In the genomic region with DNA sequence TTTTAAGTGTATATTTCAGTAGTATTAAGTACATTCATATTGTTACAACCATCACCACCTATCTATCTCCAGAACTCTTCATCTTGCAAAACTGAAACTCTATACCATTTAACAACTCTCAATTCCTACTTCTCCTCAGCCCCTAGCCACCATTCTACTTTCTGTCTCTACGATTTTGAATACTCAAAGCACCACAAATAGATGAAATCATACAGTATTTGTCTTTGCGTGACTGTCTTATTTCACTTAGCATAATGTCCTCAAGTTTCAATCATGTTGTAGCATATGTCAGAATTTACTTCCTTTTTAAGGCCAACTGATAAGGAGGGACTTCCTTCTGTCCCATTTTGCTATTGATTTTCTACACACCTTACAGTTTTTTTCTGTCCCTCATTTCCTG, we compare ENCODE assay signal across 17 cellular contexts.
DNase-seq lines count a peak whose midpoint lies in the region; ATAC-seq, FAIRE-seq and TF ChIP-seq lines count a peak whose summit lies in the region.
"Had no signal": no experiment of that assay in that cellular context is flagged by ENCODE, and none has a peak within 500 bp of the region (broad histone marks: within the 10 kb centered on the region; RNA-seq: fewer than 3 reads in every experiment).

No MANE protein-coding gene starts in this region.

- TF ChIP-seq CTCF in endodermal cell (conservative IDR thresholded peaks at IDR 0.05) = no peak
- no peak for TF ChIP-seq CTCF in left lung (IDR thresholded peaks at IDR 0.05)

- ATAC-seq in GM18909 (IDR thresholded peaks at IDR 0.05; ENCODE audit: poor library complexity, unreplicated experiment) (peak; percentile 94), GM21723 (IDR thresholded peaks at IDR 0.05; ENCODE audit: unreplicated experiment) (peak; percentile 97), HG03103 (IDR thresholded peaks at IDR 0.05; ENCODE audit: low read depth, unreplicated experiment) (peak; percentile 85), left lung (no peak), esophagus mucosa (no peak)

- peaks cover 14% of the 10 kb centered on the region for H3K36me3 Mint-ChIP-seq in endodermal cell (ENCODE audit: low read depth)
- H3K36me3 Mint-ChIP-seq: CD8-positive, alpha-beta memory T cell had no signal

- no peak overlapping the region for H3K27ac Mint-ChIP-seq in endodermal cell
- H3K27ac Mint-ChIP-seq: CD8-positive, alpha-beta memory T cell; T-helper 2 cell treated with Interferon-gamma antibody and Interleukin-4, amounts not matched to agents 5 μg/mL and 100 μg/mL, for 36 hours had no signal

- H3K27ac ChIP-seq in endodermal cell (ENCODE audit: low read depth, low read length) (no peak overlapping the region), left lung (no peak overlapping the region)

- H3K9me3 ChIP-seq in endodermal cell (ENCODE audit: control insufficient read depth, low read length) (peaks cover 41% of the 10 kb centered on the region), left lung (peaks cover 0 to 17% of the 10 kb centered on the region in 2 donors)

- H3K27me3 ChIP-seq in endodermal cell (ENCODE audit: control insufficient read depth, insufficient read depth, low read length, poor library complexity, severe bottlenecking) (no peaks in the 10 kb centered on the region), left lung (no peaks in the 10 kb centered on the region)

- H3K27me3 Mint-ChIP-seq in endodermal cell (ENCODE audit: insufficient read depth) = no peaks in the 10 kb centered on the region

- DNase-seq in endodermal cell (no peak), left lung (no peak), islet precursor cell (no peak), frontal cortex (ENCODE audit: low spot score in 2 of 2) (no peak)
- DNase-seq: activated naive CD4-positive, alpha-beta T cell treated with Interleukin-2 at 50 U/mL for 16 hours; caudate nucleus; CD8-positive, alpha-beta memory T cell; KG1; NCI-H2081 treated with DMSO at 0.1 percent for 48 hours; stimulated activated CD4-positive, alpha-beta T cell treated with anti-CD3 and anti-CD28 coated beads, Interleukin-2, amount 100 ng/mL, for 24 hours; stimulated activated naive CD4-positive, alpha-beta T cell treated with Interleukin-2 at 50 U/mL for 16 hours had no signal

- H3K4me1 Mint-ChIP-seq in endodermal cell = peaks cover 26% of the 10 kb centered on the region
- H3K4me1 Mint-ChIP-seq: CD8-positive, alpha-beta memory T cell had no signal

- FAIRE-seq in frontal cortex (lab: Jason Lieb, UNC) = no peak

- H3K4me3 ChIP-seq in endodermal cell (ENCODE audit: low read length) = peak overlapping the region; percentile 41
- H3K4me3 ChIP-seq in left lung = no peak overlapping the region
- H3K4me3 ChIP-seq: HAP-1 had no signal

- intact Hi-C loops in left lung (cut with DNase I) = no loop called here

- no peak overlapping the region for H3K4me3 Mint-ChIP-seq in endodermal cell
- H3K4me3 Mint-ChIP-seq: CD8-positive, alpha-beta memory T cell; T-helper 2 cell treated with Interferon-gamma antibody and Interleukin-4, amounts not matched to agents 5 μg/mL and 100 μg/mL, for 36 hours had no signal

- H3K9me3 Mint-ChIP-seq in endodermal cell = peaks cover 32% of the 10 kb centered on the region

- no peaks in the 10 kb centered on the region for H3K36me3 ChIP-seq in endodermal cell (ENCODE audit: control insufficient read depth, insufficient read depth, low read length)
- no peaks in the 10 kb centered on the region for H3K36me3 ChIP-seq in left lung
- H3K36me3 ChIP-seq: HAP-1 had no signal

- H3K9ac ChIP-seq in endodermal cell (ENCODE audit: extremely low read depth, low read length, poor library complexity, severe bottlenecking) = no peak overlapping the region

- WGBS in endodermal cell (ENCODE audit: insufficient coverage in 1 of 2, insufficient read length in 1 of 2), 2 experiments = 88 to 94% methylated on average over 2 of the region's 2 CpGs

- H3K4me1 ChIP-seq in endodermal cell (ENCODE audit: control insufficient read depth, insufficient read depth, low read length) = peaks cover 7% of the 10 kb centered on the region
- H3K4me1 ChIP-seq in left lung = no peaks in the 10 kb centered on the region

Comparison
In these comparisons a context has a peak if more than half of its experiments do, and no peak if none do; other contexts are left out.
1. ATAC-seq: peak in GM18909 (single experiment), GM21723 (single experiment) and HG03103 (single experiment); none in left lung (single experiment) and esophagus mucosa (single experiment).